In the genomic region with DNA sequence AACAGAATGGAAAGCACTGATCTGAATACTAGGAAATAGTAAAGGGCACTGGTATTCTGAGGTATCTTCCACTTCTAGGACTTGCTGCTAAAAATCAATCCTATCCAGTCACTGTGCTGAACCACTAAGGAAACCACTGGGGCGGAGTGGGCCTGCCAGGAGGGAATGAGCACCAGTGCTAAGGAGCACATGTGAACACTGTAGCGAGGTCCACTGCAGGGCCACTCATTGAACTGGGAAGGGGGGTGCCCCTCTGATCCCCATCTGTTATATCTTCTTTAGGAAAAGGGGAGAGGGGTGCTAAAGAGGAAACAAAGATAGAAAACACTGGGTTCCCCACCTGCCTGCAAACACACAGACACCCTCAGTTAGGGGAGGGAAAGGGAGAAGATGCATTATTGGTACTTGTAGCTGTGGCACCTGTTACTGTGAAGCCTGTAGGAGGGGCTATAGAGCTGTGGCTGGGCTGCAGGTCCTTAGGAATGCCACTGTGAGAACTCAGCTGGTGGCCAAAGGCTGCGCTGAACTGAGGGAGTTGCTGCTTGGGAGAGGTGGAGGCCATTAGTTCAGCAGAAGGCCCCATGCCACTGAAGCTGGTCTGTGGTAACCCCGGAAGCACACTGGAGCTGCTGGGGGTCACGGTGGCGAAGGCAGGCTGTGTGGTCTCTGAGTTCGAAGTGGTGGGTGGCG, we compare ENCODE assay signal across 8 cellular contexts.
DNase-seq lines count a peak whose midpoint lies in the region; ATAC-seq and TF ChIP-seq lines count a peak whose summit lies in the region.

No MANE protein-coding gene starts in this region.

- no peak overlapping the region for H3K27ac Mint-ChIP-seq in chondrocyte (ENCODE audit: unreplicated experiment)

- TF ChIP-seq EP300 in ovary (IDR thresholded peaks at IDR 0.05) = no peak

- intact Hi-C loops in ovary (cut with DNase I) = loop anchor here in 1 of 4 donors (2.0 kb wide), 1 partner anchor 77 kb away; no protein-coding TSS in a partner anchor

- peaks cover 31% of the 10 kb centered on the region for H3K36me3 Mint-ChIP-seq in chondrocyte (ENCODE audit: low read depth)

- H3K27me3 ChIP-seq in ovary = no peaks in the 10 kb centered on the region

- no peaks in the 10 kb centered on the region for H3K36me3 ChIP-seq in ovary

- DNase-seq in activated T-cell treated with anti-CD3 and anti-CD28 coated beads, Interleukin-2, amount 50 U/mL, for 48 hours = peak; percentile 28 to 32
- no peak for DNase-seq in activated T-cell treated with anti-CD3 and anti-CD28 coated beads, Interleukin-2, amount 50 U/mL, for 1 hour
- DNase-seq in LHCN-M2 (ENCODE audit: low read depth) (peak; percentile 10), chondrocyte (ENCODE audit: low spot score) (no peak), retinal pigment epithelial cell (ENCODE audit: low read depth) (no peak), pons (ENCODE audit: low spot score) (no peak), ovary (no peak)

- no peak for ATAC-seq in HG02571 (IDR thresholded peaks at IDR 0.05; ENCODE audit: unreplicated experiment)

- H3K27ac ChIP-seq in ovary = no peak overlapping the region

- no peaks in the 10 kb centered on the region for H3K9me3 ChIP-seq in ovary

- H3K4me1 Mint-ChIP-seq in chondrocyte (ENCODE audit: low read depth) = peaks cover 16% of the 10 kb centered on the region

- no peak overlapping the region for H3K4me3 Mint-ChIP-seq in chondrocyte (ENCODE audit: unreplicated experiment)

- H3K4me1 ChIP-seq in ovary (ENCODE audit: insufficient read depth) = no peaks in the 10 kb centered on the region

- no peaks in the 10 kb centered on the region for H3K27me3 Mint-ChIP-seq in chondrocyte (ENCODE audit: low read depth)

- no peaks in the 10 kb centered on the region for H3K9me3 Mint-ChIP-seq in chondrocyte (ENCODE audit: low read depth)

- peak; percentile 44 for TF ChIP-seq CTCF in chondrocyte (IDR thresholded peaks at IDR 0.05)
- TF ChIP-seq CTCF in retinal pigment epithelial cell (conservative IDR thresholded peaks at IDR 0.05; ENCODE audit: low read depth, low read length) = peak; percentile 61
- TF ChIP-seq CTCF in ovary (IDR thresholded peaks at IDR 0.05) = no peak

- H3K4me3 ChIP-seq in retinal pigment epithelial cell (ENCODE audit: low read length) = no peak overlapping the region
- no peak overlapping the region for H3K4me3 ChIP-seq in ovary

- 94 to 96% (median 94%) methylated on average over 8 of the region's 8 CpGs for WGBS in ovary, 3 donors

- no peak for TF ChIP-seq POLR2A in ovary (IDR thresholded peaks at IDR 0.05)

Comparison
In these comparisons a context has a peak if more than half of its experiments do, and no peak if none do; other contexts are left out.
1. DNase-seq: peak in activated T-cell treated with anti-CD3 and anti-CD28 coated beads, Interleukin-2, amount 50 U/mL, for 48 hours (2 of 2) and LHCN-M2 (single experiment); none in activated T-cell treated with anti-CD3 and anti-CD28 coated beads, Interleukin-2, amount 50 U/mL, for 1 hour (single experiment), chondrocyte (single experiment), retinal pigment epithelial cell (single experiment), pons (single experiment) and ovary (0 of 5).
2. CTCF ChIP-seq: peak in chondrocyte (single experiment) and retinal pigment epithelial cell (single experiment); none in ovary (0 of 3).